Comparison of ENCODE assay signal across 8 cellular contexts in the genomic region with DNA sequence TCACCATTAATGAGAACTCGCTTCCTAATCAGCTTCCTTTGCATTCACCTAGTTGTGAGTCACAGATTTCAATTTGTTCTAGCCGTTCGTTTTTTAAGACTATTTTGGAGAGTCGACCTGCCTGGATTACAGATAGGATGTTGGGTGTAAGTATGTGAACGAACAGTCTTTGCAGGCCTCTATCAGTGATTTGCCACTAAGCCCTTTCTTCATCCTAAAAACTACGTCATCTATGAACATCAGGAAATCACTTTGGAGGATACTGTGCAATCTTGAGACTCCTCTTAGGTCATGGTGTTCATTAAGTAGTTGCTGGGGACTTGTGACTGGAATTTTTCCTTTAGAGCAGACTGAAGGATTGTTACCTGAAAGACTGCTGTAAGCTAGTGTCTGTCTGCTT. TPM values are rescaled to one million over a fixed set of nuclear protein-coding genes. Genes with fewer than 3 reads are reported as not detected.
DNase-seq lines count a peak whose midpoint lies in the region; ATAC-seq and TF ChIP-seq lines count a peak whose summit lies in the region.

No MANE protein-coding gene starts in this region.

- in situ Hi-C loops in gastrocnemius medialis (cut with MboI; ENCODE audit: low sequenced_read_pairs in 4 of 4): no loop called here

- H3F3A ChIP-seq in Loucy (ENCODE audit: low read depth): no peaks in the 10 kb centered on the region

- intact Hi-C loops in gastrocnemius medialis (cut with DNase I; ENCODE audit: low total_unique reads): loop anchor here (10.0 kb wide), 3 partner anchors 220 to 790 kb away; a partner anchor contains a TSS

- H2AFZ ChIP-seq in Loucy (ENCODE audit: low read length): no peak overlapping the region

- H3K9me3 Mint-ChIP-seq in central memory CD8-positive, alpha-beta T cell: no peaks in the 10 kb centered on the region
- H3K9me3 Mint-ChIP-seq in neural crest cell: no peaks in the 10 kb centered on the region

- no peak for TF ChIP-seq CTCF in Loucy (conservative IDR thresholded peaks at IDR 0.05; ENCODE audit: low read length)
- TF ChIP-seq CTCF in neural crest cell (conservative IDR thresholded peaks at IDR 0.05): no peak
- no peak for TF ChIP-seq CTCF in gastrocnemius medialis (IDR thresholded peaks at IDR 0.05 in 4 of 5, conservative IDR thresholded peaks at IDR 0.05 in 1 of 5)

- H3K27ac ChIP-seq in gastrocnemius medialis: no peak overlapping the region

- peaks cover 7% of the 10 kb centered on the region for H3K36me3 Mint-ChIP-seq in central memory CD8-positive, alpha-beta T cell (ENCODE audit: insufficient read depth)
- peaks cover 4% of the 10 kb centered on the region for H3K36me3 Mint-ChIP-seq in neural crest cell (ENCODE audit: low read depth)

- no peak for TF ChIP-seq POLR2A in gastrocnemius medialis (IDR thresholded peaks at IDR 0.05)

- H3K27me3 ChIP-seq in Loucy (ENCODE audit: insufficient read depth, low read length, poor library complexity, severe bottlenecking) (no peaks in the 10 kb centered on the region), gastrocnemius medialis (no peaks in the 10 kb centered on the region)

- peaks cover 17% of the 10 kb centered on the region for H4K20me1 ChIP-seq in Loucy (ENCODE audit: insufficient read depth, low read length, poor library complexity, severe bottlenecking)

- peak overlapping the region; percentile 93 for H3K4me2 ChIP-seq in Loucy (ENCODE audit: low read depth, low read length, poor library complexity, severe bottlenecking)

- H3K36me3 ChIP-seq in Loucy (ENCODE audit: insufficient read depth, low read length) (peaks cover 2% of the 10 kb centered on the region; the same call in 1 of the 2 replicates), gastrocnemius medialis (no peaks in the 10 kb centered on the region)

- H3K4me3 ChIP-seq in Loucy (ENCODE audit: low read length, poor library complexity, severe bottlenecking) (peak overlapping the region; percentile 95), gastrocnemius medialis (peak overlapping the region in 1 of 4 donors; percentile 72)

- H3K4me1 Mint-ChIP-seq in central memory CD8-positive, alpha-beta T cell: peaks cover 14% of the 10 kb centered on the region
- H3K4me1 Mint-ChIP-seq in neural crest cell: peaks cover 52% of the 10 kb centered on the region

- peak overlapping the region; percentile 92 for H3K27ac Mint-ChIP-seq in central memory CD8-positive, alpha-beta T cell (ENCODE audit: low read depth)
- peak overlapping the region; percentile 40 for H3K27ac Mint-ChIP-seq in neural crest cell (ENCODE audit: unreplicated experiment)

- H3K9me3 ChIP-seq in Loucy (ENCODE audit: insufficient read depth, low read depth, low read length): no peaks in the 10 kb centered on the region
- no peaks in the 10 kb centered on the region for H3K9me3 ChIP-seq in gastrocnemius medialis

- peak overlapping the region; percentile 89 for H3K4me3 Mint-ChIP-seq in central memory CD8-positive, alpha-beta T cell
- peak overlapping the region; percentile 96 for H3K4me3 Mint-ChIP-seq in neural crest cell

- H3K27me3 Mint-ChIP-seq in central memory CD8-positive, alpha-beta T cell: no peaks in the 10 kb centered on the region
- no peaks in the 10 kb centered on the region for H3K27me3 Mint-ChIP-seq in neural crest cell (ENCODE audit: low read depth)

- no peak for ATAC-seq in central memory CD8-positive, alpha-beta T cell (replicated peaks; ENCODE audit: extremely low read depth, poor library complexity, severe bottlenecking)
- ATAC-seq in gastrocnemius medialis (no peak), HG02885 (IDR thresholded peaks at IDR 0.05; ENCODE audit: poor library complexity, unreplicated experiment) (no peak), HG02571 (IDR thresholded peaks at IDR 0.05; ENCODE audit: unreplicated experiment) (no peak)

- H3K9me2 ChIP-seq in Loucy (replicated peaks; ENCODE audit: low read depth, low read length): no peaks in the 10 kb centered on the region

- peak overlapping the region; percentile 85 for H3K9ac ChIP-seq in Loucy (ENCODE audit: low read depth, low read length, poor library complexity, severe bottlenecking)

- DNase-seq in NCI-H1694 treated with DMSO at 0.1 percent for 48 hours (lab: John Stamatoyannopoulos, UW): peak; percentile 4
- no peak for DNase-seq in NCI-H1694 (lab: John Stamatoyannopoulos, UW)
- DNase-seq in central memory CD8-positive, alpha-beta T cell (ENCODE audit: low spot score in 2 of 2): no peak
- DNase-seq in neural crest cell (ENCODE audit: low read depth, low spot score): no peak
- DNase-seq in gastrocnemius medialis: no peak

- H3K4me1 ChIP-seq in Loucy (ENCODE audit: insufficient read depth, low read length, poor library complexity, severe bottlenecking) (peaks cover 15% of the 10 kb centered on the region), gastrocnemius medialis (peaks cover 7 to 19% of the 10 kb centered on the region in 2 donors)

- peaks cover 60% of the 10 kb centered on the region for H3K79me2 ChIP-seq in Loucy (ENCODE audit: insufficient read depth, low read length)

RNA-seq across cellular contexts. Expression of a gene that starts 1.1 kb away (rescaled TPM):
- total RNA-seq in neural crest cell (76.5 and 77.7 TPM in 2 replicates), gastrocnemius medialis (1 to 10 TPM; 5.2 to 9.6 (median 6.9) TPM)

RNA-seq across cellular contexts. Expression of a gene that starts 47.7 kb away (rescaled TPM):
- total RNA-seq in neural crest cell (32.3 and 34.0 TPM in 2 replicates), gastrocnemius medialis (under 1 TPM in 1 of 4 donors, not detected in 3; 0.07 TPM)

Comparison
In these comparisons a context has a peak if more than half of its experiments do, and no peak if none do; other contexts are left out.
1. RNA of a gene that starts 47.7 kb away (total RNA-seq): 32.3 to 34.0 TPM in neural crest cell; 0.07 TPM in gastrocnemius medialis; every median in the first group is over 10 times any median in the second.